In the genomic region with DNA sequence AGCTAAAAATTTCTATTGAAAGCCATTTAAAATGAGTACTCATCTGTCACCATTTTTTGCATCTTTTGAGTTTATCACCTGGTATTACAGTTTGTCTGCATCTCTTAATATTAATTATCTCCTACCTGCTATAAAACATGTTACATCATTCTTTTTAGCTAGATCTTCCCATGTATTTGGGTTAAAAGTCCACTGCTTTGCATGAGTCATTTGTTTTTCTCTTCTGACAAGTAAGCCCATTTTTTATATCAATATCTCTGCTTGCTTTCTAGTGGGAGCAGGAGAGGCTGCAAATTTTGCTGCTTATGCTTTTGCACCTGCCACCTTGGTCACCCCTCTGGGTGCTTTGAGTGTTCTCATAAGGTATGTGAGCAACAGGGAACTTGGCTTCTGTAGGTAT, we compare ENCODE assay signal across 35 cellular contexts. TPM values are rescaled to one million over a fixed set of nuclear protein-coding genes. Genes with fewer than 3 reads are reported as not detected.
DNase-seq lines count a peak whose midpoint lies in the region; ATAC-seq, FAIRE-seq and TF ChIP-seq lines count a peak whose summit lies in the region.
"Had no signal": no experiment of that assay in that cellular context is flagged by ENCODE, and none has a peak within 500 bp of the region (broad histone marks: within the 10 kb centered on the region; RNA-seq: fewer than 3 reads in every experiment).

No MANE protein-coding gene starts in this region.

- H3K4ac ChIP-seq in mesenchymal stem cell (ENCODE audit: low read depth in 1 of 2, low read length in 2 of 2) = no peak overlapping the region

- H3K36me3 ChIP-seq in endothelial cell of umbilical vein (ENCODE audit: control insufficient read depth in 2 of 2, extremely low read depth in 1 of 2, insufficient read depth in 2 of 2, low read length in 2 of 2) (no peaks in the 10 kb centered on the region), mesenchymal stem cell (ENCODE audit: control insufficient read depth in 1 of 2, insufficient read depth in 2 of 2, low read depth in 1 of 2, low read length in 2 of 2) (no peaks in the 10 kb centered on the region)
- H3K36me3 ChIP-seq: ovary, sigmoid colon, vagina had no signal

- DNase-seq in activated CD4-positive, alpha-beta T cell treated with anti-CD3 and anti-CD28 coated beads, Interleukin-2, amount 10 ng/mL, durations not matched to agents 24 days and 14 days = no peak
- DNase-seq in activated CD4-positive, alpha-beta T cell treated with anti-CD3 and anti-CD28 coated beads, Interleukin-2, amount 50 U/mL, for 4 hours = no peak
- no peak for DNase-seq in endothelial cell of umbilical vein (ENCODE audit: low read depth, low spot score)
- peak; percentile 5 for DNase-seq in mesenchymal stem cell
- DNase-seq in posterior cingulate gyrus = no peak
- no peak for DNase-seq in superior temporal gyrus (ENCODE audit: extremely low spot score)
- no peak for DNase-seq in GM03348 (ENCODE audit: low spot score)
- DNase-seq: activated CD4-positive, alpha-beta memory T cell treated with anti-CD3 and anti-CD28 coated beads, Interleukin-2, amount 10 ng/mL, durations not matched to agents 7 days and 5 days; activated CD8-positive, alpha-beta memory T cell treated with anti-CD3 and anti-CD28 coated beads, Interleukin-2, amount 50 U/mL, for 48 hours; AML-193; aorta; CD4-positive, alpha-beta memory T cell; glutamatergic neuron; KG1; kidney; MM.1S; NCI-H1417; NCI-H2029 treated with DMSO at 0.1 percent for 48 hours; NCI-H345; NCI-H774; nephron progenitor cell; ovary; sigmoid colon; stimulated activated naive CD8-positive, alpha-beta T cell treated with anti-CD3 and anti-CD28 coated beads, Interleukin-15, Interleukin-2, amounts not matched to agents 100 U/mL and 50 U/mL, for 24 hours had no signal

- H3K27me3 Mint-ChIP-seq in activated CD4-positive, alpha-beta T cell treated with anti-CD3 and anti-CD28 coated beads, Interleukin-2, amount 10 ng/mL, durations not matched to agents 24 days and 14 days = peaks cover 2% of the 10 kb centered on the region
- H3K27me3 Mint-ChIP-seq: activated naive CD4-positive, alpha-beta T cell treated with anti-CD3 and anti-CD28 coated beads, Interleukin-2, amount 50 U/mL, for 24 hours; activated T-helper 17 cell treated with anti-CD3 and anti-CD28 coated beads, Interleukin-2, amount 50 U/mL, for 72 hours; CD4-positive, alpha-beta memory T cell had no signal

- H3K4me1 ChIP-seq in endothelial cell of umbilical vein (ENCODE audit: control insufficient read depth, extremely low read depth, insufficient read depth, low read length) = no peaks in the 10 kb centered on the region
- no peaks in the 10 kb centered on the region for H3K4me1 ChIP-seq in mesenchymal stem cell (ENCODE audit: control insufficient read depth, insufficient read depth, low read depth, low read length)
- H3K4me1 ChIP-seq: vagina had no signal

- H2BK12ac ChIP-seq in mesenchymal stem cell (ENCODE audit: low read length in 2 of 2) = no peak overlapping the region

- no peak overlapping the region for H3K4me2 ChIP-seq in endothelial cell of umbilical vein (ENCODE audit: insufficient read depth, low read length)
- no peak overlapping the region for H3K4me2 ChIP-seq in mesenchymal stem cell (ENCODE audit: low read length, poor library complexity, severe bottlenecking)

- ATAC-seq in GM19035 (IDR thresholded peaks at IDR 0.05; ENCODE audit: unreplicated experiment) = no peak
- ATAC-seq: activated CD4-positive, CD25-positive, alpha-beta regulatory T cell treated with anti-CD3 and anti-CD28 coated beads, Interleukin-2, amount 50 U/mL, for 24 hours; activated T-helper 17 cell treated with anti-CD3 and anti-CD28 coated beads, Interleukin-2, amount 50 U/mL, for 72 hours; stimulated activated naive CD8-positive, alpha-beta T cell treated with anti-CD3 and anti-CD28 coated beads, Interleukin-15, Interleukin-2, amounts not matched to agents 100 U/mL and 50 U/mL, for 24 hours had no signal

- H3K79me2 ChIP-seq in endothelial cell of umbilical vein (ENCODE audit: control insufficient read depth, insufficient read depth, low read length) = no peaks in the 10 kb centered on the region

- H3K23ac ChIP-seq in mesenchymal stem cell (ENCODE audit: low read length in 2 of 2) = no peak overlapping the region

- no peak overlapping the region for H4K91ac ChIP-seq in mesenchymal stem cell (ENCODE audit: low read length)

- H3K9ac ChIP-seq in endothelial cell of umbilical vein (replicated peaks; ENCODE audit: extremely low read depth, insufficient read depth, low read length) (no peak overlapping the region), mesenchymal stem cell (ENCODE audit: low read length) (no peak overlapping the region)

- CTCF ChIA-PET in endothelial cell of umbilical vein (lab: Charles Lee) = interaction anchor here (0.8 to 4.0 kb wide), 8 partner anchors 9 to 513 kb away, joined by 3 to 32 read pairs (median 4); no protein-coding TSS in a partner anchor

- POLR2A ChIA-PET in endothelial cell of umbilical vein (lab: Charles Lee) = no interaction called here

- no TSS peak for BruUV-seq in endothelial cell of umbilical vein (replicated peaks; lab: Mats Ljungman, UMichigan)

- no peak overlapping the region for H3K27ac ChIP-seq in endothelial cell of umbilical vein (ENCODE audit: insufficient read depth, low read depth, low read length)
- H3K27ac ChIP-seq in mesenchymal stem cell (ENCODE audit: low read length, poor library complexity, severe bottlenecking) = no peak overlapping the region
- H3K27ac ChIP-seq: ovary, sigmoid colon, vagina had no signal

- no peaks in the 10 kb centered on the region for H4K20me1 ChIP-seq in endothelial cell of umbilical vein (replicated peaks; ENCODE audit: control insufficient read depth, extremely low read depth, insufficient read depth, low read length)

- H3K9me3 ChIP-seq in endothelial cell of umbilical vein (replicated peaks; ENCODE audit: control insufficient read depth, insufficient read depth, low read length) (no peaks in the 10 kb centered on the region), mesenchymal stem cell (ENCODE audit: control insufficient read depth, low read length) (peaks cover 3% of the 10 kb centered on the region)
- H3K9me3 ChIP-seq: ovary, sigmoid colon, vagina had no signal

- H2BK15ac ChIP-seq in mesenchymal stem cell (ENCODE audit: low read depth, poor library complexity, severe bottlenecking) = no peak overlapping the region

- no peak overlapping the region for H2BK120ac ChIP-seq in mesenchymal stem cell (ENCODE audit: low read depth, low read length)

- no peak overlapping the region for H3K4me3 Mint-ChIP-seq in activated CD4-positive, alpha-beta T cell treated with anti-CD3 and anti-CD28 coated beads, Interleukin-2, amount 10 ng/mL, durations not matched to agents 24 days and 14 days
- H3K4me3 Mint-ChIP-seq: activated CD4-positive, alpha-beta memory T cell treated with anti-CD3 and anti-CD28 coated beads, Interleukin-2, amount 10 ng/mL, durations not matched to agents 7 days and 5 days; activated naive CD4-positive, alpha-beta T cell treated with anti-CD3 and anti-CD28 coated beads, Interleukin-2, amount 50 U/mL, for 24 hours; activated T-helper 17 cell treated with anti-CD3 and anti-CD28 coated beads, Interleukin-2, amount 50 U/mL, for 72 hours; CD4-positive, alpha-beta memory T cell; nephron progenitor cell; T-helper 1 cell treated with Interleukin-12 subunit alpha and Interleukin-12 subunit beta and Interleukin-4 antibody, amounts not matched to agents 30 μg/mL and 1 μg/mL, for 36 hours had no signal

- peaks cover 35% of the 10 kb centered on the region for H3K4me1 Mint-ChIP-seq in activated CD4-positive, alpha-beta T cell treated with anti-CD3 and anti-CD28 coated beads, Interleukin-2, amount 10 ng/mL, durations not matched to agents 24 days and 14 days
- H3K4me1 Mint-ChIP-seq: nephron progenitor cell had no signal

- FAIRE-seq in endothelial cell of umbilical vein (lab: Jason Lieb, UNC) = no peak
- FAIRE-seq: A204.1, G401.6, kidney had no signal

- no peak overlapping the region for H2BK5ac ChIP-seq in mesenchymal stem cell (ENCODE audit: low read depth, low read length, poor library complexity, severe bottlenecking)

- no peak overlapping the region for H3K14ac ChIP-seq in mesenchymal stem cell (ENCODE audit: low read length in 2 of 2)

- no peak overlapping the region for H4K8ac ChIP-seq in mesenchymal stem cell (ENCODE audit: low read length)

- no peaks in the 10 kb centered on the region for H3K9me1 ChIP-seq in endothelial cell of umbilical vein (replicated peaks; ENCODE audit: control insufficient read depth, extremely low read depth, insufficient read depth, low read length)

- TF ChIP-seq CTCF in endothelial cell of umbilical vein (IDR thresholded peaks at IDR 0.05; ENCODE audit: extremely low read depth in 1 of 2, insufficient read depth in 1 of 2, low read depth in 1 of 2, low read length in 2 of 2) = no peak

- H3K4me3 ChIP-seq in endothelial cell of umbilical vein (replicated peaks in 1 of 3; ENCODE audit: insufficient read depth in 1 of 3, low read depth in 1 of 3, low read length in 3 of 3) (no peak overlapping the region), mesenchymal stem cell (ENCODE audit: insufficient read depth in 1 of 2, low read depth in 1 of 2, low read length in 2 of 2) (no peak overlapping the region)
- H3K4me3 ChIP-seq: lung, ovary, sigmoid colon, SK-N-MC, vagina had no signal

- H3K36me3 Mint-ChIP-seq in activated CD4-positive, alpha-beta T cell treated with anti-CD3 and anti-CD28 coated beads, Interleukin-2, amount 10 ng/mL, durations not matched to agents 24 days and 14 days (ENCODE audit: low read depth) = peaks cover 2% of the 10 kb centered on the region
- H3K36me3 Mint-ChIP-seq: CD4-positive, alpha-beta memory T cell had no signal

- H3K18ac ChIP-seq in mesenchymal stem cell (ENCODE audit: low read depth in 1 of 2, low read length in 2 of 2) = no peak overlapping the region

- intact Hi-C loops in activated CD4-positive, alpha-beta T cell treated with anti-CD3 and anti-CD28 coated beads, Interleukin-2, amount 10 ng/mL, durations not matched to agents 24 days and 14 days (cut with micrococcal nuclease) = loop anchor here (1.0 to 10.0 kb wide), 4 partner anchors 35 to 568 kb away; a partner anchor contains a TSS
- intact Hi-C loops in endothelial cell of umbilical vein (cut with micrococcal nuclease) = loop anchor here (1.0 kb wide), 1 partner anchor 109 kb away; no protein-coding TSS in a partner anchor
- intact Hi-C loops in posterior cingulate gyrus (cut with DNase I) = no loop called here

- H3K9me3 Mint-ChIP-seq in activated CD4-positive, alpha-beta T cell treated with anti-CD3 and anti-CD28 coated beads, Interleukin-2, amount 10 ng/mL, durations not matched to agents 24 days and 14 days = no peaks in the 10 kb centered on the region
- H3K9me3 Mint-ChIP-seq: activated CD4-positive, alpha-beta memory T cell treated with anti-CD3 and anti-CD28 coated beads, Interleukin-2, amount 10 ng/mL, durations not matched to agents 7 days and 5 days; activated T-helper 17 cell treated with anti-CD3 and anti-CD28 coated beads, Interleukin-2, amount 50 U/mL, for 72 hours; CD4-positive, alpha-beta memory T cell; nephron progenitor cell; T-helper 1 cell treated with Interleukin-12 subunit alpha and Interleukin-12 subunit beta and Interleukin-4 antibody, amounts not matched to agents 30 μg/mL and 1 μg/mL, for 36 hours had no signal

- dilution Hi-C loops in endothelial cell of umbilical vein (cut with MboI; ENCODE audit: extremely low pct_ligation_motif_present, low sequenced_read_pairs) = no loop called here

- no peak for TF ChIP-seq POLR2A in endothelial cell of umbilical vein (IDR thresholded peaks at IDR 0.05; ENCODE audit: low read depth, low read length)

- H3K27ac Mint-ChIP-seq in activated CD4-positive, alpha-beta T cell treated with anti-CD3 and anti-CD28 coated beads, Interleukin-2, amount 10 ng/mL, durations not matched to agents 24 days and 14 days = peak overlapping the region; percentile 12
- H3K27ac Mint-ChIP-seq: activated CD4-positive, alpha-beta memory T cell treated with anti-CD3 and anti-CD28 coated beads, Interleukin-2, amount 10 ng/mL, durations not matched to agents 7 days and 5 days; activated naive CD4-positive, alpha-beta T cell treated with anti-CD3 and anti-CD28 coated beads, Interleukin-2, amount 50 U/mL, for 24 hours; activated T-helper 17 cell treated with anti-CD3 and anti-CD28 coated beads, Interleukin-2, amount 50 U/mL, for 72 hours; CD4-positive, alpha-beta memory T cell; nephron progenitor cell; T-helper 1 cell treated with Interleukin-12 subunit alpha and Interleukin-12 subunit beta and Interleukin-4 antibody, amounts not matched to agents 30 μg/mL and 1 μg/mL, for 36 hours had no signal

- H3K79me1 ChIP-seq in mesenchymal stem cell (replicated peaks; ENCODE audit: low read length, poor library complexity, severe bottlenecking) = no peaks in the 10 kb centered on the region

- H2AFZ ChIP-seq in endothelial cell of umbilical vein (ENCODE audit: low read depth, low read length) (no peak overlapping the region), mesenchymal stem cell (ENCODE audit: low read depth, low read length) (no peak overlapping the region)

- no peak overlapping the region for H2AK5ac ChIP-seq in mesenchymal stem cell (ENCODE audit: low read length, severe bottlenecking)

- H3K27me3 ChIP-seq in endothelial cell of umbilical vein (ENCODE audit: control insufficient read depth in 2 of 2, insufficient read depth in 2 of 2, low read length in 2 of 2) (no peaks in the 10 kb centered on the region), mesenchymal stem cell (ENCODE audit: control insufficient read depth in 1 of 2, insufficient read depth in 1 of 2, low read length in 2 of 2) (no peaks in the 10 kb centered on the region)
- H3K27me3 ChIP-seq: ovary, sigmoid colon, vagina had no signal

RNA-seq across cellular contexts. Expression of a gene that starts 16.1 kb away (rescaled TPM):
- total RNA-seq in activated CD4-positive, alpha-beta T cell treated with anti-CD3 and anti-CD28 coated beads, Interleukin-2, amount 10 ng/mL, durations not matched to agents 24 days and 14 days = 3.6 and 3.8 TPM in 2 replicates
- total RNA-seq in endothelial cell of umbilical vein = 1.4 and 1.7 TPM in 2 replicates
- 0.27 and 0.36 TPM in 2 replicates for polyA plus RNA-seq in endothelial cell of umbilical vein
- 0.32 and 0.53 TPM in 2 replicates for polyA plus RNA-seq in endothelial cell of umbilical vein (2011; cell fraction: cytosol; rRNA removed)
- 0.45 and 1.1 TPM in 2 replicates for polyA plus RNA-seq in endothelial cell of umbilical vein (2011; cell fraction: nucleus; rRNA removed)
- polyA plus RNA-seq in endothelial cell of umbilical vein (2012) = 2.0 and 2.3 TPM in 2 replicates
- polyA minus RNA-seq in endothelial cell of umbilical vein = 0.36 and 1.5 TPM in 2 replicates
- polyA minus RNA-seq in endothelial cell of umbilical vein (2011; cell fraction: cytosol; rRNA and poly(A)+ RNA removed) = 1.0 TPM
- polyA minus RNA-seq in endothelial cell of umbilical vein (2011; cell fraction: nucleus; rRNA and poly(A)+ RNA removed) = 1.3 and 1.5 TPM in 2 replicates
- polyA plus RNA-seq in mesenchymal stem cell (2013, experiment 1 of 2) = 1.1 TPM
- polyA plus RNA-seq in mesenchymal stem cell (2013, experiment 2 of 2) = 0.86 TPM

RNA-seq across cellular contexts. Expression of a gene that starts 16.2 kb away (rescaled TPM):
- total RNA-seq in activated CD4-positive, alpha-beta T cell treated with anti-CD3 and anti-CD28 coated beads, Interleukin-2, amount 10 ng/mL, durations not matched to agents 24 days and 14 days = not detected in 2 replicates
- not detected in 2 replicates for total RNA-seq in endothelial cell of umbilical vein
- not detected in 2 replicates for polyA plus RNA-seq in endothelial cell of umbilical vein
- polyA plus RNA-seq in endothelial cell of umbilical vein (2011; cell fraction: cytosol; rRNA removed) = not detected in 2 replicates
- polyA plus RNA-seq in endothelial cell of umbilical vein (2011; cell fraction: nucleus; rRNA removed) = not detected in 2 replicates
- not detected in 2 replicates for polyA plus RNA-seq in endothelial cell of umbilical vein (2012)
- not detected in 2 replicates for polyA minus RNA-seq in endothelial cell of umbilical vein
- polyA minus RNA-seq in endothelial cell of umbilical vein (2011; cell fraction: cytosol; rRNA and poly(A)+ RNA removed) = not detected
- polyA minus RNA-seq in endothelial cell of umbilical vein (2011; cell fraction: nucleus; rRNA and poly(A)+ RNA removed) = not detected in 2 replicates
- 0.11 TPM for polyA plus RNA-seq in mesenchymal stem cell (2013, experiment 1 of 2)
- polyA plus RNA-seq in mesenchymal stem cell (2013, experiment 2 of 2) = 0.08 TPM
- total RNA-seq: activated CD4-positive, alpha-beta memory T cell treated with anti-CD3 and anti-CD28 coated beads, Interleukin-2, amount 10 ng/mL, durations not matched to agents 7 days and 5 days; CD4-positive, alpha-beta memory T cell; dermis microvascular lymphatic vessel endothelial cell had no signal
- polyA plus RNA-seq: CD4-positive, alpha-beta memory T cell had no signal
